ENCODE assay signal across 8 cellular contexts in genomic region chrX:24464498-24464835, GRCh38. TPM values are rescaled to one million over a fixed set of nuclear protein-coding genes. Genes with fewer than 3 reads are reported as not detected.
DNase-seq lines count a peak whose midpoint lies in the region; ATAC-seq and TF ChIP-seq lines count a peak whose summit lies in the region.

No MANE protein-coding gene starts in this region.

- no peaks in the 10 kb centered on the region for H3K9me3 ChIP-seq in SU-DHL-6 (ENCODE audit: insufficient read depth, low read length)

- H3K9me2 ChIP-seq in SU-DHL-6 (replicated peaks; ENCODE audit: insufficient read depth, low read length) = no peaks in the 10 kb centered on the region

- 0 out of 2 replicates have a peak, but pooled peaks cover 7% of the 10 kb centered on the region for H3F3A ChIP-seq in SU-DHL-6 (ENCODE audit: insufficient read depth)

- H3K79me2 ChIP-seq in SU-DHL-6 (ENCODE audit: insufficient read depth, low read length) = no peaks in the 10 kb centered on the region

- DNase-seq in GM12864 (ENCODE audit: low read depth) = no peak
- DNase-seq in fibroblast of the aortic adventitia (ENCODE audit: low read depth) = no peak
- no peak for DNase-seq in sciatic nerve (ENCODE audit: low spot score)
- DNase-seq in islet precursor cell = no peak

- H3K9ac ChIP-seq in SU-DHL-6 (ENCODE audit: low read length) = peak overlapping the region; percentile 69

- peak overlapping the region; percentile 47 for H3K27ac ChIP-seq in SU-DHL-6 (ENCODE audit: low read depth, low read length)

- H3K27me3 ChIP-seq in SU-DHL-6 (ENCODE audit: low read length) = no peaks in the 10 kb centered on the region

- no peaks in the 10 kb centered on the region for H4K20me1 ChIP-seq in SU-DHL-6 (ENCODE audit: low read depth, low read length)

- peak overlapping the region; percentile 78 for H3K4me2 ChIP-seq in SU-DHL-6 (ENCODE audit: low read depth, low read length, poor library complexity, severe bottlenecking)

- H3K36me3 ChIP-seq in SU-DHL-6 (ENCODE audit: low read length) = no peaks in the 10 kb centered on the region

- TF ChIP-seq CTCF in GM12864 (IDR thresholded peaks at IDR 0.05; ENCODE audit: low read depth, low read length, missing control alignments) (no peak), SU-DHL-6 (IDR thresholded peaks at IDR 0.05; ENCODE audit: insufficient read depth, low read length, poor library complexity, severe bottlenecking) (no peak), fibroblast of the aortic adventitia (IDR thresholded peaks at IDR 0.05; ENCODE audit: insufficient read depth, low read length) (no peak)

- H3K4me3 ChIP-seq in GM12864 (ENCODE audit: low read depth, low read length) (peak overlapping the region; percentile 82), SU-DHL-6 (ENCODE audit: insufficient read depth, low read length, poor library complexity, severe bottlenecking) (peak overlapping the region; percentile 65), fibroblast of the aortic adventitia (ENCODE audit: low read depth, low read length) (peak overlapping the region; percentile 69)

- H2AFZ ChIP-seq in SU-DHL-6 (ENCODE audit: low read depth, low read length, severe bottlenecking) = peak overlapping the region; percentile 82

- intact Hi-C loops in sciatic nerve (cut with DNase I) = no loop called here

- peak; percentile 20 for ATAC-seq in sciatic nerve
- no peak for ATAC-seq in GM18498 (IDR thresholded peaks at IDR 0.05; ENCODE audit: unreplicated experiment)
- ATAC-seq in GM21737 (IDR thresholded peaks at IDR 0.05; ENCODE audit: unreplicated experiment) = no peak
- no peak for ATAC-seq in HG03135 (IDR thresholded peaks at IDR 0.05; ENCODE audit: unreplicated experiment)

RNA-seq across cellular contexts. Expression of gene PDK3, which starts 0.6 kb away (rescaled TPM):
- total RNA-seq in fibroblast of the aortic adventitia (ENCODE audit: low replicate concordance) (2.9 and 6.7 TPM in 2 replicates), sciatic nerve (18.7 TPM)
